19 cellular contexts compared by ENCODE assay signal in genomic region chr7:30880941-30881340, GRCh38. TPM values are rescaled to one million over a fixed set of nuclear protein-coding genes. Genes with fewer than 3 reads are reported as not detected.
"Had no signal": no experiment of that assay in that cellular context is flagged by ENCODE, and none has a peak within 500 bp of the region (broad histone marks: within the 10 kb centered on the region; RNA-seq: fewer than 3 reads in every experiment).

No MANE protein-coding gene starts in this region.

- H3K36me3 Mint-ChIP-seq: activated naive CD4-positive, alpha-beta T cell treated with anti-CD3 and anti-CD28 coated beads, Interleukin-2, amount 50 U/mL, for 24 hours; immature natural killer cell; naive thymus-derived CD4-positive, alpha-beta T cell; stimulated activated naive B cell treated with anti-CD40 and anti-IgM and Interleukin-4, amounts not matched to agents 10 μg/mL and 1 μg/mL and 100 μg/mL, for 72 hours had no signal

- H3K4me1 ChIP-seq: adrenal gland, right lobe of liver, spleen had no signal

- H3K9me3 Mint-ChIP-seq: activated CD4-positive, alpha-beta T cell treated with anti-CD3 and anti-CD28 coated beads, Interleukin-2, amount 10 ng/mL, durations not matched to agents 24 days and 14 days; activated naive CD4-positive, alpha-beta T cell treated with anti-CD3 and anti-CD28 coated beads, Interleukin-2, amount 50 U/mL, for 24 hours; effector memory CD8-positive, alpha-beta T cell; immature natural killer cell; naive thymus-derived CD4-positive, alpha-beta T cell; stimulated activated naive B cell treated with anti-CD40 and anti-IgM and Interleukin-4, amounts not matched to agents 10 μg/mL and 1 μg/mL and 100 μg/mL, for 72 hours had no signal

- H3K36me3 ChIP-seq: adrenal gland, cardiac muscle cell, left ventricle myocardium inferior, pancreas, right lobe of liver had no signal

- H3K9me3 ChIP-seq: adrenal gland, left ventricle myocardium inferior, pancreas, right lobe of liver, SK-N-SH, spleen had no signal

- H3K4me1 Mint-ChIP-seq: activated naive CD4-positive, alpha-beta T cell treated with anti-CD3 and anti-CD28 coated beads, Interleukin-2, amount 50 U/mL, for 24 hours; immature natural killer cell had no signal

- H3K27ac ChIP-seq: adrenal gland, cardiac muscle cell, left ventricle myocardium inferior, right lobe of liver, spleen had no signal

- H3K4me3 Mint-ChIP-seq: activated CD4-positive, alpha-beta T cell treated with anti-CD3 and anti-CD28 coated beads, Interleukin-2, amount 10 ng/mL, durations not matched to agents 24 days and 14 days; activated naive CD4-positive, alpha-beta T cell treated with anti-CD3 and anti-CD28 coated beads, Interleukin-2, amount 50 U/mL, for 24 hours; effector memory CD8-positive, alpha-beta T cell; immature natural killer cell; naive thymus-derived CD4-positive, alpha-beta T cell; stimulated activated naive B cell treated with anti-CD40 and anti-IgM and Interleukin-4, amounts not matched to agents 10 μg/mL and 1 μg/mL and 100 μg/mL, for 72 hours had no signal

- H3K27ac Mint-ChIP-seq: activated CD4-positive, alpha-beta T cell treated with anti-CD3 and anti-CD28 coated beads, Interleukin-2, amount 10 ng/mL, durations not matched to agents 24 days and 14 days; activated naive CD4-positive, alpha-beta T cell treated with anti-CD3 and anti-CD28 coated beads, Interleukin-2, amount 50 U/mL, for 24 hours; effector memory CD8-positive, alpha-beta T cell; immature natural killer cell; naive thymus-derived CD4-positive, alpha-beta T cell; stimulated activated naive B cell treated with anti-CD40 and anti-IgM and Interleukin-4, amounts not matched to agents 10 μg/mL and 1 μg/mL and 100 μg/mL, for 72 hours had no signal

- H3K4me3 ChIP-seq: adrenal gland, cardiac muscle cell, left ventricle myocardium inferior, pancreas, right lobe of liver, spleen had no signal

- H3K27me3 ChIP-seq: adrenal gland, cardiac muscle cell, pancreas, right lobe of liver had no signal

- ATAC-seq: effector memory CD8-positive, alpha-beta T cell; naive thymus-derived CD4-positive, alpha-beta T cell; stimulated activated naive B cell treated with anti-CD40 and anti-IgM and Interleukin-4, amounts not matched to agents 10 μg/mL and 1 μg/mL and 100 μg/mL, for 72 hours had no signal

- DNase-seq: activated CD4-positive, alpha-beta T cell treated with anti-CD3 and anti-CD28 coated beads, Interleukin-2, amount 10 ng/mL, durations not matched to agents 24 days and 14 days; activated CD8-positive, alpha-beta memory T cell treated with anti-CD3 and anti-CD28 coated beads, Interleukin-2, amount 50 U/mL, for 48 hours; activated gamma-delta T cell; activated T-cell treated with anti-CD3 and anti-CD28 coated beads, Interleukin-2, amount 50 U/mL, for 48 hours; adrenal gland; effector memory CD8-positive, alpha-beta T cell; foreskin fibroblast; immature natural killer cell; kidney glomerular epithelial cell; left ventricle myocardium inferior; mammary epithelial cell; naive thymus-derived CD4-positive, alpha-beta T cell; pancreas; right lobe of liver; SK-N-SH; spleen; stimulated activated naive B cell treated with anti-CD40 and anti-IgM and Interleukin-4, amounts not matched to agents 10 μg/mL and 1 μg/mL and 100 μg/mL, for 72 hours had no signal

- H3K27me3 Mint-ChIP-seq: activated CD4-positive, alpha-beta T cell treated with anti-CD3 and anti-CD28 coated beads, Interleukin-2, amount 10 ng/mL, durations not matched to agents 24 days and 14 days; activated naive CD4-positive, alpha-beta T cell treated with anti-CD3 and anti-CD28 coated beads, Interleukin-2, amount 50 U/mL, for 24 hours; stimulated activated naive B cell treated with anti-CD40 and anti-IgM and Interleukin-4, amounts not matched to agents 10 μg/mL and 1 μg/mL and 100 μg/mL, for 72 hours had no signal

RNA-seq across cellular contexts. Expression of gene AQP1, which starts 30.7 kb away (rescaled TPM):
- total RNA-seq: activated CD4-positive, alpha-beta T cell treated with anti-CD3 and anti-CD28 coated beads, Interleukin-2, amount 10 ng/mL, durations not matched to agents 24 days and 14 days had no signal
